Comparison of ENCODE assay signal across 19 cellular contexts in genomic region chr5:10621837-10622236, GRCh38. TPM values are rescaled to one million over a fixed set of nuclear protein-coding genes. Genes with fewer than 3 reads are reported as not detected.
A peak's percentile ranks its signal among the peaks of the same experiment; 100 is the strongest.
DNase-seq lines count a peak whose midpoint lies in the region; ATAC-seq, FAIRE-seq and TF ChIP-seq lines count a peak whose summit lies in the region.
"Had no signal": no experiment of that assay in that cellular context is flagged by ENCODE, and none has a peak within 500 bp of the region (broad histone marks: within the 10 kb centered on the region; RNA-seq: fewer than 3 reads in every experiment).

No MANE protein-coding gene starts in this region.

- H3K9me2 ChIP-seq in DOHH2 (replicated peaks; ENCODE audit: control insufficient read depth, low read length): no peaks in the 10 kb centered on the region

- DNase-seq in endothelial cell of umbilical vein (ENCODE audit: low read depth, low spot score) (peak; percentile 37), anterior cingulate cortex (lab: John Stamatoyannopoulos, UW) (no peak)
- no peak for DNase-seq in activated CD8-positive, alpha-beta T cell treated with anti-CD3 and anti-CD28 coated beads, Interleukin-2, amount 10 ng/mL, durations not matched to agents 7 days and 5 days
- DNase-seq: activated effector memory CD4-positive, alpha-beta T cell treated with Interleukin-2 at 50 U/mL for 16 hours; left ventricle myocardium superior; NCI-H146; NCI-H345; PC-3; tibial artery had no signal

- H3K4me1 ChIP-seq in DOHH2 (ENCODE audit: control insufficient read depth, low read length) (peaks cover 21% of the 10 kb centered on the region), OCI-LY3 (ENCODE audit: low read length) (peaks cover 69% of the 10 kb centered on the region), endothelial cell of umbilical vein (ENCODE audit: control insufficient read depth, extremely low read depth, insufficient read depth, low read length) (peaks cover 4% of the 10 kb centered on the region)

- H3K27ac ChIP-seq in DOHH2 (ENCODE audit: low read depth, low read length) (no peak overlapping the region), OCI-LY3 (ENCODE audit: low read length) (peak overlapping the region; percentile 49), endothelial cell of umbilical vein (ENCODE audit: insufficient read depth, low read depth, low read length) (no peak overlapping the region)
- H3K27ac ChIP-seq: KMS-11, tibial artery had no signal

- no peak for TF ChIP-seq POLR2A in endothelial cell of umbilical vein (IDR thresholded peaks at IDR 0.05; ENCODE audit: low read depth, low read length)

- H3K4me3 ChIP-seq in DOHH2 (ENCODE audit: low read length): no peak overlapping the region
- no peak overlapping the region for H3K4me3 ChIP-seq in OCI-LY3 (ENCODE audit: low read length)
- no peak overlapping the region for H3K4me3 ChIP-seq in endothelial cell of umbilical vein (replicated peaks in 1 of 3; ENCODE audit: insufficient read depth in 1 of 3, low read depth in 1 of 3, low read length in 3 of 3)
- H3K4me3 ChIP-seq: smooth muscle cell, tibial artery had no signal

- no peak overlapping the region for H3K4me3 Mint-ChIP-seq in activated CD8-positive, alpha-beta T cell treated with anti-CD3 and anti-CD28 coated beads, Interleukin-2, amount 10 ng/mL, durations not matched to agents 7 days and 5 days

- TF ChIP-seq CTCF in DOHH2 (IDR thresholded peaks at IDR 0.05; ENCODE audit: low read depth, low read length, poor library complexity, severe bottlenecking) (no peak), OCI-LY3 (IDR thresholded peaks at IDR 0.05; ENCODE audit: low read depth, low read length) (no peak), endothelial cell of umbilical vein (IDR thresholded peaks at IDR 0.05; ENCODE audit: extremely low read depth in 1 of 2, insufficient read depth in 1 of 2, low read depth in 1 of 2, low read length in 2 of 2) (no peak)

- H3K79me2 ChIP-seq in DOHH2 (ENCODE audit: control insufficient read depth, low read length) (no peaks in the 10 kb centered on the region), OCI-LY3 (ENCODE audit: low read length) (peaks cover 87% of the 10 kb centered on the region), endothelial cell of umbilical vein (ENCODE audit: control insufficient read depth, insufficient read depth, low read length) (no peaks in the 10 kb centered on the region)

- ATAC-seq in HG03565 (IDR thresholded peaks at IDR 0.05; ENCODE audit: unreplicated experiment) (peak; percentile 47), GM19452 (IDR thresholded peaks at IDR 0.05; ENCODE audit: unreplicated experiment) (no peak), HG02970 (IDR thresholded peaks at IDR 0.05; ENCODE audit: low FRiP score, unreplicated experiment) (no peak)
- ATAC-seq in activated CD8-positive, alpha-beta T cell treated with anti-CD3 and anti-CD28 coated beads, Interleukin-2, amount 10 ng/mL, durations not matched to agents 7 days and 5 days: no peak
- ATAC-seq: left ventricle myocardium superior, PC-3 had no signal

- BruUV-seq in endothelial cell of umbilical vein (replicated peaks; lab: Mats Ljungman, UMichigan): no TSS peak

- no peak overlapping the region for H3K27ac Mint-ChIP-seq in activated CD8-positive, alpha-beta T cell treated with anti-CD3 and anti-CD28 coated beads, Interleukin-2, amount 10 ng/mL, durations not matched to agents 7 days and 5 days

- H3K36me3 ChIP-seq in DOHH2 (ENCODE audit: control insufficient read depth, low read length): no peaks in the 10 kb centered on the region
- H3K36me3 ChIP-seq in OCI-LY3 (replicated peaks; ENCODE audit: low read depth, low read length): peaks cover 30% of the 10 kb centered on the region
- no peaks in the 10 kb centered on the region for H3K36me3 ChIP-seq in endothelial cell of umbilical vein (ENCODE audit: control insufficient read depth in 2 of 2, extremely low read depth in 1 of 2, insufficient read depth in 2 of 2, low read length in 2 of 2)
- H3K36me3 ChIP-seq: tibial artery had no signal

- H4K20me1 ChIP-seq in DOHH2 (ENCODE audit: control insufficient read depth, insufficient read depth, low read depth, low read length): no peaks in the 10 kb centered on the region
- peaks cover 17% of the 10 kb centered on the region for H4K20me1 ChIP-seq in OCI-LY3 (ENCODE audit: insufficient read depth, low read length)
- H4K20me1 ChIP-seq in endothelial cell of umbilical vein (replicated peaks; ENCODE audit: control insufficient read depth, extremely low read depth, insufficient read depth, low read length): no peaks in the 10 kb centered on the region

- CTCF ChIA-PET in endothelial cell of umbilical vein (lab: Charles Lee): interaction anchor here (2.1 kb wide), 1 partner anchor 169 kb away, joined by 6 read pairs; no protein-coding TSS in a partner anchor
- CTCF ChIA-PET in activated CD8-positive, alpha-beta T cell treated with anti-CD3 and anti-CD28 coated beads, Interleukin-2, amount 10 ng/mL, durations not matched to agents 7 days and 5 days (lab: Charles Lee): interaction anchor here (0.9 to 1.9 kb wide), 3 partner anchors 12 to 170 kb away, joined by 3 to 8 read pairs (median 3); no protein-coding TSS in a partner anchor

- H3K9me1 ChIP-seq in endothelial cell of umbilical vein (replicated peaks; ENCODE audit: control insufficient read depth, extremely low read depth, insufficient read depth, low read length): no peaks in the 10 kb centered on the region

- H3K27me3 ChIP-seq in DOHH2 (ENCODE audit: control insufficient read depth, low read length) (no peaks in the 10 kb centered on the region), OCI-LY3 (ENCODE audit: low read depth, low read length) (no peaks in the 10 kb centered on the region), endothelial cell of umbilical vein (ENCODE audit: control insufficient read depth in 2 of 2, insufficient read depth in 2 of 2, low read length in 2 of 2) (no peaks in the 10 kb centered on the region)
- H3K27me3 ChIP-seq: tibial artery had no signal

- H3K9me3 ChIP-seq in DOHH2 (ENCODE audit: control insufficient read depth, insufficient read depth, low read length) (no peaks in the 10 kb centered on the region), OCI-LY3 (ENCODE audit: insufficient read depth, low read length) (no peaks in the 10 kb centered on the region), endothelial cell of umbilical vein (replicated peaks; ENCODE audit: control insufficient read depth, insufficient read depth, low read length) (no peaks in the 10 kb centered on the region)

- dilution Hi-C loops in endothelial cell of umbilical vein (cut with MboI; ENCODE audit: extremely low pct_ligation_motif_present, low sequenced_read_pairs): loop anchor here (10.0 kb wide), 1 partner anchor 167 kb away; no protein-coding TSS in a partner anchor

- no peaks in the 10 kb centered on the region for H3K9me3 Mint-ChIP-seq in activated CD8-positive, alpha-beta T cell treated with anti-CD3 and anti-CD28 coated beads, Interleukin-2, amount 10 ng/mL, durations not matched to agents 7 days and 5 days (ENCODE audit: insufficient read depth)

- intact Hi-C loops in endothelial cell of umbilical vein (cut with micrococcal nuclease): no loop called here

- H3K27me3 Mint-ChIP-seq in activated CD8-positive, alpha-beta T cell treated with anti-CD3 and anti-CD28 coated beads, Interleukin-2, amount 10 ng/mL, durations not matched to agents 7 days and 5 days (ENCODE audit: low read depth): no peaks in the 10 kb centered on the region

- FAIRE-seq in endothelial cell of umbilical vein (lab: Jason Lieb, UNC): no peak
- FAIRE-seq: frontal cortex, GM18507, GM19239 had no signal

- H3K9ac ChIP-seq in OCI-LY3 (ENCODE audit: low read length) (peak overlapping the region; percentile 22; the same call in 1 of the 2 replicates), endothelial cell of umbilical vein (replicated peaks; ENCODE audit: extremely low read depth, insufficient read depth, low read length) (no peak overlapping the region)
- H3K9ac ChIP-seq: KMS-11 had no signal

- H3K4me2 ChIP-seq in DOHH2 (ENCODE audit: low read length) (peak overlapping the region; percentile 5; the same call in 1 of the 2 replicates), OCI-LY3 (ENCODE audit: low read length) (peak overlapping the region; percentile 13; the same call in 1 of the 2 replicates), endothelial cell of umbilical vein (ENCODE audit: insufficient read depth, low read length) (no peak overlapping the region)
- H3K4me2 ChIP-seq: KMS-11, smooth muscle cell had no signal

- H2AFZ ChIP-seq in OCI-LY3 (ENCODE audit: low read depth, low read length) (no peak overlapping the region), endothelial cell of umbilical vein (ENCODE audit: low read depth, low read length) (no peak overlapping the region)

- POLR2A ChIA-PET in endothelial cell of umbilical vein (lab: Charles Lee): no interaction called here
- POLR2A ChIA-PET in activated CD8-positive, alpha-beta T cell treated with anti-CD3 and anti-CD28 coated beads, Interleukin-2, amount 10 ng/mL, durations not matched to agents 7 days and 5 days (lab: Charles Lee): no interaction called here

- peaks cover under 1% of the 10 kb centered on the region for H3K4me1 Mint-ChIP-seq in activated CD8-positive, alpha-beta T cell treated with anti-CD3 and anti-CD28 coated beads, Interleukin-2, amount 10 ng/mL, durations not matched to agents 7 days and 5 days (ENCODE audit: low read depth)

- no peaks in the 10 kb centered on the region for H3K36me3 Mint-ChIP-seq in activated CD8-positive, alpha-beta T cell treated with anti-CD3 and anti-CD28 coated beads, Interleukin-2, amount 10 ng/mL, durations not matched to agents 7 days and 5 days (ENCODE audit: low read depth)

- H3F3A ChIP-seq in DOHH2 (ENCODE audit: control insufficient read depth, insufficient read depth): no peaks in the 10 kb centered on the region

TF ChIP-seq in endothelial cell of umbilical vein, 7 proteins besides CTCF, POLR2A, EP300 and RAD21 (continues in another document):
- no peak for TF ChIP-seq JUN (IDR thresholded peaks at IDR 0.05; ENCODE audit: borderline replicate concordance, insufficient read depth, insufficient read length, low read depth)
- no peak for TF ChIP-seq FOS (IDR thresholded peaks at IDR 0.05; ENCODE audit: borderline replicate concordance, insufficient read depth, low read length)
- no peak for TF ChIP-seq MYC (IDR thresholded peaks at IDR 0.05; ENCODE audit: low read depth, low read length)

RNA-seq across cellular contexts. Expression of gene ANKRD33B, which starts 58.0 kb away (rescaled TPM):
- total RNA-seq in endothelial cell of umbilical vein: 4.4 and 5.4 TPM in 2 replicates
- 2.0 and 2.4 TPM in 2 replicates for polyA plus RNA-seq in endothelial cell of umbilical vein
- polyA plus RNA-seq in endothelial cell of umbilical vein (2011; cell fraction: cytosol; rRNA removed): 1.8 and 2.0 TPM in 2 replicates
- 5.4 and 6.0 TPM in 2 replicates for polyA plus RNA-seq in endothelial cell of umbilical vein (2011; cell fraction: nucleus; rRNA removed)
- 3.8 and 4.0 TPM in 2 replicates for polyA plus RNA-seq in endothelial cell of umbilical vein (2012)
- 7.7 and 8.4 TPM in 2 replicates for polyA minus RNA-seq in endothelial cell of umbilical vein
- 8.7 TPM for polyA minus RNA-seq in endothelial cell of umbilical vein (2011; cell fraction: cytosol; rRNA and poly(A)+ RNA removed)
- 6.5 and 8.6 TPM in 2 replicates for polyA minus RNA-seq in endothelial cell of umbilical vein (2011; cell fraction: nucleus; rRNA and poly(A)+ RNA removed)
- total RNA-seq in activated CD8-positive, alpha-beta T cell treated with anti-CD3 and anti-CD28 coated beads, Interleukin-2, amount 10 ng/mL, durations not matched to agents 7 days and 5 days: 1 to 10 TPM; 4.6 to 5.5 TPM
